In genomic region chr7:127996253-127997071, GRCh38 we compare ENCODE assay signal across 24 cellular contexts. TPM values are rescaled to one million over a fixed set of nuclear protein-coding genes. Genes with fewer than 3 reads are reported as not detected.
DNase-seq lines count a peak whose midpoint lies in the region; ATAC-seq, FAIRE-seq and TF ChIP-seq lines count a peak whose summit lies in the region.
"Had no signal": no experiment of that assay in that cellular context is flagged by ENCODE, and none has a peak within 500 bp of the region (broad histone marks: within the 10 kb centered on the region; RNA-seq: fewer than 3 reads in every experiment).

No MANE protein-coding gene starts in this region.

- peaks cover 2% of the 10 kb centered on the region for H3F3A ChIP-seq in smooth muscle cell (ENCODE audit: low read depth)

- H3K27me3 ChIP-seq in HUES6 (ENCODE audit: control insufficient read depth, insufficient read depth, low read length), result no peaks in the 10 kb centered on the region
- no peaks in the 10 kb centered on the region for H3K27me3 ChIP-seq in right cardiac atrium (ENCODE audit: control insufficient read depth, insufficient read depth)
- no peaks in the 10 kb centered on the region for H3K27me3 ChIP-seq in smooth muscle cell (ENCODE audit: low read depth)
- no peaks in the 10 kb centered on the region for H3K27me3 ChIP-seq in lower lobe of right lung (ENCODE audit: low read depth)
- H3K27me3 ChIP-seq: right lobe of liver, stomach had no signal

- no peak for FAIRE-seq in D721Med (lab: Jason Lieb, UNC)
- FAIRE-seq: keratinocyte had no signal

- H3K79me2 ChIP-seq in smooth muscle cell (ENCODE audit: low read depth), result peaks cover 1% of the 10 kb centered on the region

- H3K4me3 ChIP-seq in HUES6 (ENCODE audit: low read depth, low read length), result no peak overlapping the region
- no peak overlapping the region for H3K4me3 ChIP-seq in right cardiac atrium (ENCODE audit: low read length)
- no peak overlapping the region for H3K4me3 ChIP-seq in smooth muscle cell
- H3K4me3 ChIP-seq in lower lobe of right lung, result no peak overlapping the region
- H3K4me3 ChIP-seq: right lobe of liver, stomach had no signal

- intact Hi-C loops in right cardiac atrium (cut with DNase I), result no loop called here
- intact Hi-C loops in lower lobe of right lung (cut with DNase I), result no loop called here

- peak overlapping the region; percentile 44 for H3K4me2 ChIP-seq in smooth muscle cell
- H3K4me2 ChIP-seq: KMS-11 had no signal

- H3K4me1 ChIP-seq in HUES6 (ENCODE audit: control insufficient read depth, insufficient read depth, low read length), result peaks cover 32% of the 10 kb centered on the region
- H3K4me1 ChIP-seq in right cardiac atrium (ENCODE audit: control insufficient read depth, insufficient read depth, low read length), result peaks cover 25% of the 10 kb centered on the region
- peaks cover 20% of the 10 kb centered on the region for H3K4me1 ChIP-seq in smooth muscle cell (ENCODE audit: low read depth)
- H3K4me1 ChIP-seq in lower lobe of right lung, result peaks cover 40% of the 10 kb centered on the region

- TF ChIP-seq CTCF in smooth muscle cell (IDR thresholded peaks at IDR 0.05; ENCODE audit: borderline replicate concordance, insufficient read depth, poor library complexity, severe bottlenecking), result no peak
- no peak for TF ChIP-seq CTCF in D721Med (IDR thresholded peaks at IDR 0.05; ENCODE audit: insufficient read depth, missing control alignments)
- no peak for TF ChIP-seq CTCF in lower lobe of right lung (IDR thresholded peaks at IDR 0.05)

- no peaks in the 10 kb centered on the region for H3K9me3 ChIP-seq in HUES6 (ENCODE audit: control insufficient read depth, insufficient read depth, low read depth, low read length)
- H3K9me3 ChIP-seq in right cardiac atrium (ENCODE audit: control insufficient read depth, low read length), result no peaks in the 10 kb centered on the region
- no peaks in the 10 kb centered on the region for H3K9me3 ChIP-seq in smooth muscle cell (replicated peaks; ENCODE audit: low read depth)
- no peaks in the 10 kb centered on the region for H3K9me3 ChIP-seq in lower lobe of right lung
- H3K9me3 ChIP-seq: right lobe of liver, stomach had no signal

- ATAC-seq in right cardiac atrium (no peak), GM21619 (IDR thresholded peaks at IDR 0.05; ENCODE audit: unreplicated experiment) (no peak), lower lobe of right lung (no peak)
- ATAC-seq: activated CD4-positive, CD25-positive, alpha-beta regulatory T cell treated with anti-CD3 and anti-CD28 coated beads, Interleukin-2, amount 50 U/mL, for 24 hours; right lobe of liver had no signal

- H4K20me1 ChIP-seq in smooth muscle cell (ENCODE audit: low read depth), result peaks cover 99% of the 10 kb centered on the region

- no peak overlapping the region for H3K9ac ChIP-seq in HUES6 (ENCODE audit: low read length)
- no peak overlapping the region for H3K9ac ChIP-seq in smooth muscle cell (ENCODE audit: low read depth)
- H3K9ac ChIP-seq: KMS-11 had no signal

- H3K27ac ChIP-seq in HUES6 (ENCODE audit: low read depth, low read length), result peak overlapping the region; percentile 58; the same call in 1 of the 2 replicates
- peak overlapping the region; percentile 81 for H3K27ac ChIP-seq in right cardiac atrium (ENCODE audit: low read length)
- no peak overlapping the region for H3K27ac ChIP-seq in smooth muscle cell (ENCODE audit: low read depth)
- no peak overlapping the region for H3K27ac ChIP-seq in lower lobe of right lung
- H3K27ac ChIP-seq: KMS-11 had no signal

- H2AFZ ChIP-seq in smooth muscle cell (ENCODE audit: low read depth), result no peak overlapping the region

- DNase-seq in amniotic epithelial cell (ENCODE audit: low read depth), result peak; percentile 18
- DNase-seq in right cardiac atrium, result no peak
- DNase-seq in smooth muscle cell (lab: John Stamatoyannopoulos, UW; ENCODE audit: unreplicated experiment), result no peak
- DNase-seq in D721Med (ENCODE audit: insufficient read length, low spot score), result no peak
- DNase-seq in lower lobe of right lung, result no peak
- DNase-seq: activated CD8-positive, alpha-beta memory T cell treated with anti-CD3 and anti-CD28 coated beads for 24 hours; activated naive CD8-positive, alpha-beta T cell treated with anti-CD3 and anti-CD28 coated beads, Interleukin-2, amount 10 ng/mL, durations not matched to agents 7 days and 5 days; CD8-positive, alpha-beta memory T cell; DMS79 treated with DMSO at 0.1 percent for 48 hours; effector memory CD4-positive, alpha-beta T cell; HCEC 1CT; hippocampal formation; NCI-H1092; NCI-H2081 treated with DMSO at 0.1 percent for 48 hours; NCI-H524; right lobe of liver; SIG-M5; stomach had no signal

- 70% methylated on average over 11 of the region's 11 CpGs for WGBS in right cardiac atrium
- 79% methylated on average over 11 of the region's 11 CpGs for WGBS in smooth muscle cell (ENCODE audit: low lambda C conversion rate)

- peaks cover 36% of the 10 kb centered on the region; the same call in 1 of the 2 replicates for H3K36me3 ChIP-seq in HUES6 (ENCODE audit: control insufficient read depth, insufficient read depth, low read length)
- no peaks in the 10 kb centered on the region for H3K36me3 ChIP-seq in smooth muscle cell (ENCODE audit: low read depth)
- H3K36me3 ChIP-seq in lower lobe of right lung, result peaks cover 12% of the 10 kb centered on the region

RNA-seq across cellular contexts. Expression of gene LRRC4, which starts 34.8 kb away (rescaled TPM):
- total RNA-seq in right cardiac atrium, result 10 to 100 TPM in 1 of 4 donors, 1 to 10 TPM in 3; 3.5 to 13.8 (median 6.2) TPM
- 4.4 TPM for polyA plus RNA-seq in right cardiac atrium
- total RNA-seq in smooth muscle cell, result not detected in 2 replicates
- 0.25 TPM in 1 of 2 replicates, not detected in the other for polyA plus RNA-seq in smooth muscle cell
- 12.8 TPM for total RNA-seq in lower lobe of right lung
- total RNA-seq: T-helper 2 cell treated with Interferon-gamma antibody and Interleukin-4, amounts not matched to agents 100 ng/mL and 5 ng/mL, for 36 hours had no signal
- polyA plus RNA-seq: CD8-positive, alpha-beta memory T cell had no signal

Comparison
In these comparisons a context has a peak if more than half of its experiments do, and no peak if none do; other contexts are left out.
1. H3K27ac ChIP-seq: peak in HUES6 (single experiment) and right cardiac atrium (single experiment); none in smooth muscle cell (single experiment) and lower lobe of right lung (single experiment).